In the genomic region with DNA sequence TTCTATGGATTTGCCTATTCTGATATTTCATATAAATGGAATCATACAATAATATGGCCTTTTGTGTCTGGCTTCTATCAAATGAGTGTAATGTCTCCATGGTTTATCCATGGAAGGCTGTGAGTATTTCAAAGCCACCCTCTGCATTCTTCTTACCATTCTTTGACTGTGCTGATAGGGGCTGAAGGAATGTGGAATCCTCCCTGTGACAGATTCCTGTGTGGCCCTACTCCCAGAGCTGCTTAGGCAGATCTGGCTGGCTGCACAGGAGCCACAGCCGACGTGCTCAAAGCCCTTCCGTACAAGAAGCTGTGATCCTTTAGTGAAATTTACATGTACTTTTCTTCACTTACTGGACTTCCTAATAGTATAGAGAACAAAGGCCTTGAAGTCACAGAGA, we compare ENCODE assay signal across 1 cellular context.
TF ChIP-seq lines count a peak whose summit lies in the region.

No MANE protein-coding gene starts in this region.

TF ChIP-seq in GM23338, 12 proteins besides CTCF, POLR2A, EP300 and RAD21 (continued from another document):
- TF ChIP-seq, protein P1, sequence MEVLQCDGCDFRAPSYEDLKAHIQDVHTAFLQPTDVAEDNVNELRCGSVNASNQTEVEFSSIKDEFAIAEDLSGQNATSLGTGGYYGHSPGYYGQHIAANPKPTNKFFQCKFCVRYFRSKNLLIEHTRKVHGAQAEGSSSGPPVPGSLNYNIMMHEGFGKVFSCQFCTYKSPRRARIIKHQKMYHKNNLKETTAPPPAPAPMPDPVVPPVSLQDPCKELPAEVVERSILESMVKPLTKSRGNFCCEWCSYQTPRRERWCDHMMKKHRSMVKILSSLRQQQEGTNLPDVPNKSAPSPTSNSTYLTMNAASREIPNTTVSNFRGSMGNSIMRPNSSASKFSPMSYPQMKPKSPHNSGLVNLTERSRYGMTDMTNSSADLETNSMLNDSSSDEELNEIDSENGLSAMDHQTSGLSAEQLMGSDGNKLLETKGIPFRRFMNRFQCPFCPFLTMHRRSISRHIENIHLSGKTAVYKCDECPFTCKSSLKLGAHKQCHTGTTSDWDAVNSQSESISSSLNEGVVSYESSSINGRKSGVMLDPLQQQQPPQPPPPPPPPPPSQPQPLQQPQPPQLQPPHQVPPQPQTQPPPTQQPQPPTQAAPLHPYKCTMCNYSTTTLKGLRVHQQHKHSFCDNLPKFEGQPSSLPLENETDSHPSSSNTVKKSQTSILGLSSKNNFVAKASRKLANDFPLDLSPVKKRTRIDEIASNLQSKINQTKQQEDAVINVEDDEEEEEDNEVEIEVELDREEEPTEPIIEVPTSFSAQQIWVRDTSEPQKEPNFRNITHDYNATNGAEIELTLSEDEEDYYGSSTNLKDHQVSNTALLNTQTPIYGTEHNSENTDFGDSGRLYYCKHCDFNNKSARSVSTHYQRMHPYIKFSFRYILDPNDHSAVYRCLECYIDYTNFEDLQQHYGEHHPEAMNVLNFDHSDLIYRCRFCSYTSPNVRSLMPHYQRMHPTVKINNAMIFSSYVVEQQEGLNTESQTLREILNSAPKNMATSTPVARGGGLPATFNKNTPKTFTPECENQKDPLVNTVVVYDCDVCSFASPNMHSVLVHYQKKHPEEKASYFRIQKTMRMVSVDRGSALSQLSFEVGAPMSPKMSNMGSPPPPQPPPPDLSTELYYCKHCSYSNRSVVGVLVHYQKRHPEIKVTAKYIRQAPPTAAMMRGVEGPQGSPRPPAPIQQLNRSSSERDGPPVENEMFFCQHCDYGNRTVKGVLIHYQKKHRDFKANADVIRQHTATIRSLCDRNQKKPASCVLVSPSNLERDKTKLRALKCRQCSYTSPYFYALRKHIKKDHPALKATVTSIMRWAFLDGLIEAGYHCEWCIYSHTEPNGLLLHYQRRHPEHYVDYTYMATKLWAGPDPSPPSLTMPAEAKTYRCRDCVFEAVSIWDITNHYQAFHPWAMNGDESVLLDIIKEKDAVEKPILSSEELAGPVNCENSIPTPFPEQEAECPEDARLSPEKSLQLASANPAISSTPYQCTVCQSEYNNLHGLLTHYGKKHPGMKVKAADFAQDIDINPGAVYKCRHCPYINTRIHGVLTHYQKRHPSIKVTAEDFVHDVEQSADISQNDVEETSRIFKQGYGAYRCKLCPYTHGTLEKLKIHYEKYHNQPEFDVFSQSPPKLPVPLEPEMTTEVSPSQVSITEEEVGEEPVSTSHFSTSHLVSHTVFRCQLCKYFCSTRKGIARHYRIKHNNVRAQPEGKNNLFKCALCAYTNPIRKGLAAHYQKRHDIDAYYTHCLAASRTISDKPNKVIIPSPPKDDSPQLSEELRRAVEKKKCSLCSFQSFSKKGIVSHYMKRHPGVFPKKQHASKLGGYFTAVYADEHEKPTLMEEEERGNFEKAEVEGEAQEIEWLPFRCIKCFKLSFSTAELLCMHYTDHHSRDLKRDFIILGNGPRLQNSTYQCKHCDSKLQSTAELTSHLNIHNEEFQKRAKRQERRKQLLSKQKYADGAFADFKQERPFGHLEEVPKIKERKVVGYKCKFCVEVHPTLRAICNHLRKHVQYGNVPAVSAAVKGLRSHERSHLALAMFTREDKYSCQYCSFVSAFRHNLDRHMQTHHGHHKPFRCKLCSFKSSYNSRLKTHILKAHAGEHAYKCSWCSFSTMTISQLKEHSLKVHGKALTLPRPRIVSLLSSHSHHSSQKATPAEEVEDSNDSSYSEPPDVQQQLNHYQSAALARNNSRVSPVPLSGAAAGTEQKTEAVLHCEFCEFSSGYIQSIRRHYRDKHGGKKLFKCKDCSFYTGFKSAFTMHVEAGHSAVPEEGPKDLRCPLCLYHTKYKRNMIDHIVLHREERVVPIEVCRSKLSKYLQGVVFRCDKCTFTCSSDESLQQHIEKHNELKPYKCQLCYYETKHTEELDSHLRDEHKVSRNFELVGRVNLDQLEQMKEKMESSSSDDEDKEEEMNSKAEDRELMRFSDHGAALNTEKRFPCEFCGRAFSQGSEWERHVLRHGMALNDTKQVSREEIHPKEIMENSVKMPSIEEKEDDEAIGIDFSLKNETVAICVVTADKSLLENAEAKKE (CRISPR knock-in tag; IDR thresholded peaks at IDR 0.05): no peak
- TF ChIP-seq, protein P2, sequence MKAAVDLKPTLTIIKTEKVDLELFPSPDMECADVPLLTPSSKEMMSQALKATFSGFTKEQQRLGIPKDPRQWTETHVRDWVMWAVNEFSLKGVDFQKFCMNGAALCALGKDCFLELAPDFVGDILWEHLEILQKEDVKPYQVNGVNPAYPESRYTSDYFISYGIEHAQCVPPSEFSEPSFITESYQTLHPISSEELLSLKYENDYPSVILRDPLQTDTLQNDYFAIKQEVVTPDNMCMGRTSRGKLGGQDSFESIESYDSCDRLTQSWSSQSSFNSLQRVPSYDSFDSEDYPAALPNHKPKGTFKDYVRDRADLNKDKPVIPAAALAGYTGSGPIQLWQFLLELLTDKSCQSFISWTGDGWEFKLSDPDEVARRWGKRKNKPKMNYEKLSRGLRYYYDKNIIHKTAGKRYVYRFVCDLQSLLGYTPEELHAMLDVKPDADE (IDR thresholded peaks at IDR 0.05): no peak
- TF ChIP-seq NANOG (IDR thresholded peaks at IDR 0.05; ENCODE audit: borderline replicate concordance): no peak
TF ChIP-seq in GM23338: peak in this region for 0.
